In the genomic region with DNA sequence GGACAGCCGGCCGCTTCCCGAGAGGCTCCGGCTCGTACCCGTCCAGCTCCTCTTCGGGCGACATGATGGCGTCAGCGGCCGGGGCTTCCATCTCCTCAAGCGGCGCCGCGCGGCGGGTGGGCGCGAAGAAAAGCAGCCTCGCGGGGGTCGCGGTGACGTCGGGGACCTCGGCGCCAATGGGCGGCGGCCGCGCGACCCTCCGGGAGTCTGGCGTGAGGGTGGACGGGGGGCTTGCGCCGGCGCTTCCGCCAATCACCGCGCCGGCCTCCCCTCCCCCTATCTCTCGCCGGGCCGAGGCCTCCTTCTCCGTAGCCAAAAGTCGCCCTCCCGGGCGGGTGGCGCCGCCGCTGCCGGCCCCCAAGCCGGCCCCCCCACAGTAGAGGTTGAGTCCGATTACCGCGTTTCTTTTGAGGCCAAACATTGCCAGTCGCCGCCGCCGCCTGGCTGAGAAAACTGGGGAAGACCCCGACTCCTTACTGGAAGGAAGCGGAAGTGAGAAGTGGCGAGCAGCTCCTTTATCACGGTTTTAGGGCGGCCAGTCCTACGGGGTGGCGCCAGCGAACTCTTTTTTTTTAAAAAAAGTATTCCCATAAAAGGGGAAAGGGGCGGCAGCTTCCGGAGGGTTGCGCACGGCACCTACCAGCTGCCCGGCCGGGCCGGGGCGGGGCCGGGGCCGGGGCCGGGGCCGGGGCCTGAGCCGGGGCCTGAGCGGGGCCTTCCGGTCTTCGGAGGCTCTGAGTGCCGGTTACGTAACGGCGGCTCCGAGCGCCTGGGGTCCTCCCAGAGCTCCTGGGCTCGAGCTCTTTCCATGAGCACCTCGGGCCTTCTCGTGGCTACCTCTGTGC, we compare ENCODE assay signal across 1 cellular context.
TF ChIP-seq lines count a peak whose summit lies in the region.

A gene (minus strand): TSS at position 501 of the 845 bp plus-strand sequence. CDS start 80 bp downstream, at position 421.

TF ChIP-seq in SK-N-SH treated with all-trans-retinoic acid at 6 μM for 48 hours, 23 proteins besides CTCF, POLR2A, EP300 and RAD21 (continued from another document):
- TF ChIP-seq, protein P1, sequence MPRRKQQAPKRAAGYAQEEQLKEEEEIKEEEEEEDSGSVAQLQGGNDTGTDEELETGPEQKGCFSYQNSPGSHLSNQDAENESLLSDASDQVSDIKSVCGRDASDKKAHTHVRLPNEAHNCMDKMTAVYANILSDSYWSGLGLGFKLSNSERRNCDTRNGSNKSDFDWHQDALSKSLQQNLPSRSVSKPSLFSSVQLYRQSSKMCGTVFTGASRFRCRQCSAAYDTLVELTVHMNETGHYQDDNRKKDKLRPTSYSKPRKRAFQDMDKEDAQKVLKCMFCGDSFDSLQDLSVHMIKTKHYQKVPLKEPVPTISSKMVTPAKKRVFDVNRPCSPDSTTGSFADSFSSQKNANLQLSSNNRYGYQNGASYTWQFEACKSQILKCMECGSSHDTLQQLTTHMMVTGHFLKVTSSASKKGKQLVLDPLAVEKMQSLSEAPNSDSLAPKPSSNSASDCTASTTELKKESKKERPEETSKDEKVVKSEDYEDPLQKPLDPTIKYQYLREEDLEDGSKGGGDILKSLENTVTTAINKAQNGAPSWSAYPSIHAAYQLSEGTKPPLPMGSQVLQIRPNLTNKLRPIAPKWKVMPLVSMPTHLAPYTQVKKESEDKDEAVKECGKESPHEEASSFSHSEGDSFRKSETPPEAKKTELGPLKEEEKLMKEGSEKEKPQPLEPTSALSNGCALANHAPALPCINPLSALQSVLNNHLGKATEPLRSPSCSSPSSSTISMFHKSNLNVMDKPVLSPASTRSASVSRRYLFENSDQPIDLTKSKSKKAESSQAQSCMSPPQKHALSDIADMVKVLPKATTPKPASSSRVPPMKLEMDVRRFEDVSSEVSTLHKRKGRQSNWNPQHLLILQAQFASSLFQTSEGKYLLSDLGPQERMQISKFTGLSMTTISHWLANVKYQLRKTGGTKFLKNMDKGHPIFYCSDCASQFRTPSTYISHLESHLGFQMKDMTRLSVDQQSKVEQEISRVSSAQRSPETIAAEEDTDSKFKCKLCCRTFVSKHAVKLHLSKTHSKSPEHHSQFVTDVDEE (CRISPR knock-in tag; IDR thresholded peaks at IDR 0.05), result no peak
- TF ChIP-seq PPARA (CRISPR knock-in tag; IDR thresholded peaks at IDR 0.05; ENCODE audit: borderline replicate concordance), result no peak
- TF ChIP-seq TCF4 (CRISPR knock-in tag; IDR thresholded peaks at IDR 0.05; ENCODE audit: borderline replicate concordance), result no peak
- TF ChIP-seq BACH2 (CRISPR knock-in tag; IDR thresholded peaks at IDR 0.05; ENCODE audit: borderline replicate concordance), result no peak
- no peak for TF ChIP-seq CSDC2 (CRISPR knock-in tag; IDR thresholded peaks at IDR 0.05)
- TF ChIP-seq, protein P2, sequence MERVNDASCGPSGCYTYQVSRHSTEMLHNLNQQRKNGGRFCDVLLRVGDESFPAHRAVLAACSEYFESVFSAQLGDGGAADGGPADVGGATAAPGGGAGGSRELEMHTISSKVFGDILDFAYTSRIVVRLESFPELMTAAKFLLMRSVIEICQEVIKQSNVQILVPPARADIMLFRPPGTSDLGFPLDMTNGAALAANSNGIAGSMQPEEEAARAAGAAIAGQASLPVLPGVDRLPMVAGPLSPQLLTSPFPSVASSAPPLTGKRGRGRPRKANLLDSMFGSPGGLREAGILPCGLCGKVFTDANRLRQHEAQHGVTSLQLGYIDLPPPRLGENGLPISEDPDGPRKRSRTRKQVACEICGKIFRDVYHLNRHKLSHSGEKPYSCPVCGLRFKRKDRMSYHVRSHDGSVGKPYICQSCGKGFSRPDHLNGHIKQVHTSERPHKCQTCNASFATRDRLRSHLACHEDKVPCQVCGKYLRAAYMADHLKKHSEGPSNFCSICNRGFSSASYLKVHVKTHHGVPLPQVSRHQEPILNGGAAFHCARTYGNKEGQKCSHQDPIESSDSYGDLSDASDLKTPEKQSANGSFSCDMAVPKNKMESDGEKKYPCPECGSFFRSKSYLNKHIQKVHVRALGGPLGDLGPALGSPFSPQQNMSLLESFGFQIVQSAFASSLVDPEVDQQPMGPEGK (CRISPR knock-in tag; IDR thresholded peaks at IDR 0.05; ENCODE audit: borderline replicate concordance), result peak; percentile 98
- TF ChIP-seq GLIS3 (CRISPR knock-in tag; IDR thresholded peaks at IDR 0.05), result no peak
- no peak for TF ChIP-seq ISL1 (CRISPR knock-in tag; IDR thresholded peaks at IDR 0.05)
- no peak for TF ChIP-seq ZFP30 (CRISPR knock-in tag; IDR thresholded peaks at IDR 0.05)
TF ChIP-seq in SK-N-SH treated with all-trans-retinoic acid at 6 μM for 48 hours: peak in this region for 7.
